ENCODE assay signal across 35 cellular contexts in genomic region chr3:125318859-125319258, GRCh38. TPM values are rescaled to one million over a fixed set of nuclear protein-coding genes. Genes with fewer than 3 reads are reported as not detected.
DNase-seq lines count a peak whose midpoint lies in the region; ATAC-seq and TF ChIP-seq lines count a peak whose summit lies in the region.
"Had no signal": no experiment of that assay in that cellular context is flagged by ENCODE, and none has a peak within 500 bp of the region (broad histone marks: within the 10 kb centered on the region; RNA-seq: fewer than 3 reads in every experiment).

No MANE protein-coding gene starts in this region.

- peak overlapping the region; percentile 13 for H3K4me2 ChIP-seq in GM23338
- no peak overlapping the region; the same call in 1 of the 2 replicates for H3K4me2 ChIP-seq in PC-3 (ENCODE audit: low read length)
- H3K4me2 ChIP-seq in neural progenitor cell: peak overlapping the region; percentile 65
- H3K4me2 ChIP-seq: KMS-11, PC-9 had no signal

- H3K36me3 Mint-ChIP-seq in GM23338 (ENCODE audit: low read depth) (no peaks in the 10 kb centered on the region), glutamatergic neuron (ENCODE audit: unreplicated experiment) (no peaks in the 10 kb centered on the region), neural progenitor cell (peaks cover 28% of the 10 kb centered on the region)

- intact Hi-C loops in PC-3 (cut with micrococcal nuclease): no loop called here

- peaks cover 16% of the 10 kb centered on the region; the same call in 2 of the 3 replicates for H3K4me1 Mint-ChIP-seq in GM23338
- H3K4me1 Mint-ChIP-seq in glutamatergic neuron (ENCODE audit: low read depth, unreplicated experiment): peaks cover 6% of the 10 kb centered on the region
- H3K4me1 Mint-ChIP-seq in neural progenitor cell: peaks cover 15% of the 10 kb centered on the region
- H3K4me1 Mint-ChIP-seq: activated CD4-positive, alpha-beta T cell treated with anti-CD3 and anti-CD28 coated beads, Interleukin-2, amount 10 ng/mL, durations not matched to agents 7 days and 5 days; activated CD8-positive, alpha-beta memory T cell treated with anti-CD3 and anti-CD28 coated beads, Interleukin-2, amount 10 ng/mL, durations not matched to agents 7 days and 5 days had no signal

- H3K27me3 Mint-ChIP-seq in GM23338 (ENCODE audit: insufficient read depth, low read depth, poor library complexity) (no peaks in the 10 kb centered on the region), glutamatergic neuron (ENCODE audit: unreplicated experiment) (no peaks in the 10 kb centered on the region), neural progenitor cell (ENCODE audit: insufficient read depth, low read depth) (no peaks in the 10 kb centered on the region)
- H3K27me3 Mint-ChIP-seq: activated CD4-positive, alpha-beta T cell treated with anti-CD3 and anti-CD28 coated beads, Interleukin-2, amount 10 ng/mL, durations not matched to agents 7 days and 5 days; activated CD8-positive, alpha-beta memory T cell treated with anti-CD3 and anti-CD28 coated beads, Interleukin-2, amount 10 ng/mL, durations not matched to agents 7 days and 5 days; stimulated activated memory B cell treated with anti-CD40 and anti-IgM and Interleukin-4, amounts not matched to agents 10 μg/mL and 1 μg/mL and 100 μg/mL, for 72 hours had no signal

- DNase-seq in GM23338 (ENCODE audit: low spot score) (no peak), PC-3 (no peak), glutamatergic neuron (no peak), neural progenitor cell (ENCODE audit: low spot score) (peak; percentile 15), RPMI8226 (no peak)
- DNase-seq in stimulated activated naive CD8-positive, alpha-beta T cell treated with anti-CD3 and anti-CD28 coated beads, Interleukin-15, Interleukin-2, amounts not matched to agents 100 U/mL and 50 U/mL, for 24 hours: no peak
- DNase-seq: activated CD4-positive, alpha-beta T cell treated with anti-CD3 and anti-CD28 coated beads, Interleukin-2, amount 10 ng/mL, durations not matched to agents 7 days and 5 days; activated CD8-positive, alpha-beta memory T cell treated with anti-CD3 and anti-CD28 coated beads, Interleukin-2, amount 10 ng/mL, durations not matched to agents 7 days and 5 days; activated naive CD4-positive, alpha-beta T cell treated with anti-CD3 and anti-CD28 coated beads for 36 hours; activated T-cell treated with anti-CD3 and anti-CD28 coated beads, Interleukin-2, amount 50 U/mL, for 48 hours; amygdala; DND-41; hippocampal formation; MM.1S; mucosa of descending colon; NCI-H1417; NCI-H2029 treated with DMSO at 0.1 percent for 48 hours; NK-92 treated with Interleukin-12 subunit alpha and Interleukin-12 subunit beta, amount 100 ng/mL, for 24 hours; PC-9; posterior cingulate gyrus; SHP77 treated with DMSO at 0.1 percent for 48 hours; sigmoid colon; stimulated activated CD4-positive, alpha-beta T cell treated with anti-CD3 and anti-CD28 coated beads, Interleukin-4, amount 100 ng/mL, for 4 hours; SW 1271; T-helper 9 cell had no signal

- H3K9ac ChIP-seq in PC-3 (ENCODE audit: low read length) (no peak overlapping the region), neural progenitor cell (no peak overlapping the region)
- H3K9ac ChIP-seq: KMS-11 had no signal

- TF ChIP-seq CTCF in GM23338 (conservative IDR thresholded peaks at IDR 0.05; ENCODE audit: low read depth in 2 of 2): no peak
- no peak for TF ChIP-seq CTCF in PC-3 (conservative IDR thresholded peaks at IDR 0.05; ENCODE audit: low read depth, low read length)
- TF ChIP-seq CTCF in glutamatergic neuron (IDR thresholded peaks at IDR 0.05; ENCODE audit: partially characterized antibody, unreplicated experiment): no peak
- no peak for TF ChIP-seq CTCF in neural progenitor cell (IDR thresholded peaks at IDR 0.05)

- H3F3A ChIP-seq in GM23338 (replicated peaks; ENCODE audit: low read depth) (no peaks in the 10 kb centered on the region), PC-3 (ENCODE audit: low read length, unreplicated experiment) (no peaks in the 10 kb centered on the region), neural progenitor cell (ENCODE audit: low read depth) (peaks cover 16% of the 10 kb centered on the region)

- POLR2A ChIA-PET in PC-3 (lab: Charles Lee; ENCODE audit: unreplicated experiment): no interaction called here

- H3K79me2 ChIP-seq in GM23338 (replicated peaks; ENCODE audit: insufficient read depth) (no peaks in the 10 kb centered on the region; the same call in 1 of the 2 replicates), PC-3 (ENCODE audit: low read length) (no peaks in the 10 kb centered on the region), neural progenitor cell (ENCODE audit: low read depth) (peaks cover 7% of the 10 kb centered on the region)

- H3K4me1 ChIP-seq in GM23338 (ENCODE audit: insufficient read depth) (peaks cover 21% of the 10 kb centered on the region), PC-3 (ENCODE audit: insufficient read depth, low read length) (peaks cover 12% of the 10 kb centered on the region), neural progenitor cell (peaks cover 29% of the 10 kb centered on the region)

- H3K27ac Mint-ChIP-seq in GM23338 (peak overlapping the region; percentile 66), glutamatergic neuron (ENCODE audit: unreplicated experiment) (peak overlapping the region; percentile 72), neural progenitor cell (no peak overlapping the region)
- H3K27ac Mint-ChIP-seq: activated CD4-positive, alpha-beta T cell treated with anti-CD3 and anti-CD28 coated beads, Interleukin-2, amount 10 ng/mL, durations not matched to agents 7 days and 5 days; activated CD8-positive, alpha-beta memory T cell treated with anti-CD3 and anti-CD28 coated beads, Interleukin-2, amount 10 ng/mL, durations not matched to agents 7 days and 5 days; stimulated activated memory B cell treated with anti-CD40 and anti-IgM and Interleukin-4, amounts not matched to agents 10 μg/mL and 1 μg/mL and 100 μg/mL, for 72 hours had no signal

- H3K9me3 ChIP-seq in PC-3 (ENCODE audit: low read length): no peaks in the 10 kb centered on the region
- no peaks in the 10 kb centered on the region for H3K9me3 ChIP-seq in neural progenitor cell (ENCODE audit: low read depth)
- H3K9me3 ChIP-seq: gastroesophageal sphincter, HAP-1, mucosa of descending colon, sigmoid colon, suprapubic skin had no signal

- H3K27me3 ChIP-seq in GM23338 (ENCODE audit: insufficient read depth): no peaks in the 10 kb centered on the region
- no peaks in the 10 kb centered on the region for H3K27me3 ChIP-seq in PC-3 (ENCODE audit: low read length)
- no peaks in the 10 kb centered on the region for H3K27me3 ChIP-seq in neural progenitor cell
- H3K27me3 ChIP-seq: gastroesophageal sphincter, sigmoid colon, suprapubic skin had no signal

- H4K20me1 ChIP-seq in GM23338 (replicated peaks; ENCODE audit: insufficient read depth) (no peaks in the 10 kb centered on the region), PC-3 (ENCODE audit: low read length) (no peaks in the 10 kb centered on the region), neural progenitor cell (ENCODE audit: low read depth) (no peaks in the 10 kb centered on the region)

- H3K4me3 Mint-ChIP-seq in GM23338: no peak overlapping the region
- no peak overlapping the region for H3K4me3 Mint-ChIP-seq in glutamatergic neuron (ENCODE audit: unreplicated experiment)
- H3K4me3 Mint-ChIP-seq in neural progenitor cell: no peak overlapping the region
- H3K4me3 Mint-ChIP-seq: activated CD4-positive, alpha-beta T cell treated with anti-CD3 and anti-CD28 coated beads, Interleukin-2, amount 10 ng/mL, durations not matched to agents 7 days and 5 days; activated CD8-positive, alpha-beta memory T cell treated with anti-CD3 and anti-CD28 coated beads, Interleukin-2, amount 10 ng/mL, durations not matched to agents 7 days and 5 days; activated naive CD4-positive, alpha-beta T cell treated with anti-CD3 and anti-CD28 coated beads for 36 hours; stimulated activated memory B cell treated with anti-CD40 and anti-IgM and Interleukin-4, amounts not matched to agents 10 μg/mL and 1 μg/mL and 100 μg/mL, for 72 hours had no signal

- H3K4me3 ChIP-seq in GM23338: no peak overlapping the region
- no peak overlapping the region for H3K4me3 ChIP-seq in PC-3 (ENCODE audit: low read length)
- H3K4me3 ChIP-seq in neural progenitor cell: no peak overlapping the region
- H3K4me3 ChIP-seq: coronary artery, gastroesophageal sphincter, HAP-1, mucosa of descending colon, PC-9, sigmoid colon, suprapubic skin had no signal

- ATAC-seq in GM23338 (peak; percentile 70), PC-3 (no peak), HG02852 (IDR thresholded peaks at IDR 0.05; ENCODE audit: unreplicated experiment) (no peak)
- no peak for ATAC-seq in activated CD4-positive, CD25-positive, alpha-beta regulatory T cell treated with anti-CD3 and anti-CD28 coated beads, Interleukin-2, amount 50 U/mL, for 24 hours
- ATAC-seq in stimulated activated naive CD8-positive, alpha-beta T cell treated with anti-CD3 and anti-CD28 coated beads, Interleukin-15, Interleukin-2, amounts not matched to agents 100 U/mL and 50 U/mL, for 24 hours: no peak
- ATAC-seq: activated CD8-positive, alpha-beta memory T cell treated with anti-CD3 and anti-CD28 coated beads, Interleukin-2, amount 10 ng/mL, durations not matched to agents 7 days and 5 days; gastroesophageal sphincter; mucosa of descending colon; stimulated activated memory B cell treated with anti-CD40 and anti-IgM and Interleukin-4, amounts not matched to agents 10 μg/mL and 1 μg/mL and 100 μg/mL, for 72 hours had no signal

- CTCF ChIA-PET in PC-3 (lab: Charles Lee): no interaction called here

- H2AFZ ChIP-seq in GM23338 (no peak overlapping the region), PC-3 (ENCODE audit: low read length) (no peak overlapping the region), neural progenitor cell (replicated peaks) (no peak overlapping the region)
- H2AFZ ChIP-seq: PC-9 had no signal

- H3K27ac ChIP-seq in GM23338 (ENCODE audit: low read depth) (peak overlapping the region; percentile 21), PC-3 (ENCODE audit: low read length) (peak overlapping the region; percentile 90; the same call in 1 of the 2 replicates), neural progenitor cell (peak overlapping the region; percentile 84)
- H3K27ac ChIP-seq: C4-2B, coronary artery, gastroesophageal sphincter, KMS-11, sigmoid colon, suprapubic skin, VCaP had no signal

- H3K9me2 ChIP-seq in GM23338 (ENCODE audit: insufficient read depth) (no peaks in the 10 kb centered on the region), PC-3 (replicated peaks; ENCODE audit: low read length) (no peaks in the 10 kb centered on the region)

- BruUV-seq in PC-3 (replicated peaks; lab: Mats Ljungman, UMichigan): no TSS peak

- H3K9me3 Mint-ChIP-seq in GM23338: no peaks in the 10 kb centered on the region
- H3K9me3 Mint-ChIP-seq in glutamatergic neuron (ENCODE audit: unreplicated experiment): peaks cover 1% of the 10 kb centered on the region
- H3K9me3 Mint-ChIP-seq in neural progenitor cell: no peaks in the 10 kb centered on the region
- H3K9me3 Mint-ChIP-seq: activated naive CD4-positive, alpha-beta T cell treated with anti-CD3 and anti-CD28 coated beads for 36 hours had no signal

- H3K36me3 ChIP-seq in GM23338 (ENCODE audit: insufficient read depth) (no peaks in the 10 kb centered on the region), PC-3 (ENCODE audit: low read depth, low read length) (peaks cover 6% of the 10 kb centered on the region; the same call in 1 of the 2 replicates), neural progenitor cell (peaks cover 8% of the 10 kb centered on the region)

RNA-seq across cellular contexts. Expression of gene ZNF148, which starts 56.3 kb away (rescaled TPM):
- total RNA-seq in GM23338 (2014; rRNA removed; shearing (Covaris generic)): 12.3 and 13.9 TPM in 2 replicates
- polyA plus RNA-seq in GM23338 (2016; fragmentation: Nextera tagmentation; extraction: Ambion mirVana): 14.4 and 16.9 TPM in 2 replicates
- total RNA-seq in PC-3 (2014; rRNA removed): 18.1 and 23.3 TPM in 2 replicates
- 31.6 TPM for total RNA-seq in glutamatergic neuron (ENCODE audit: unreplicated experiment)
- 24.2 and 37.1 TPM in 2 replicates for total RNA-seq in neural progenitor cell (ENCODE audit: low replicate concordance)

Comparison
In these comparisons a context has a peak if more than half of its experiments do, and no peak if none do; other contexts are left out.
1. H3K27ac ChIP-seq: peak in every context shown above with its lines; median percentile 90 in PC-3; 84 in neural progenitor cell; 21 in GM23338.